ENCODE assay signal across 26 cellular contexts in the genomic region with DNA sequence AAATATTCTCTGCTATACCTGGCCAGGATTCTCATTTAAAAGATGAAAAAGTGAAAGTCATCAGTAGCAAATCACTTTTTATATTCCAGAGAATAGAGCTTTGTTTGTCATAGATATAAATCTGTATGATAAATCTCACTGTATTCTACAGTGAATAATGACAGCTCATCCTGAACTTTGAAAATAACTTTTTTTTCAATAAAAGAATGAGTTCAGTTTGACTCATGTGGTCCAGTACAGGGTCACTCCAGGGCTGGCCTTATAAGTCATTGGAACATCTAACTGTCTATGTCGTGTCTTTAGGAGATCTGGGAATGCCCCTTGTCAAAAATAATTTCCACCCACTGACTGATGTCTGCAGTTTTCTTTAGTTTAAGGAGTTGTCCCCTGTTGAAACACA. TPM values are rescaled to one million over a fixed set of nuclear protein-coding genes. Genes with fewer than 3 reads are reported as not detected.
DNase-seq lines count a peak whose midpoint lies in the region; TF ChIP-seq lines count a peak whose summit lies in the region.
"Had no signal": no experiment of that assay in that cellular context is flagged by ENCODE, and none has a peak within 500 bp of the region (broad histone marks: within the 10 kb centered on the region; RNA-seq: fewer than 3 reads in every experiment).

No MANE protein-coding gene starts in this region.

- DNase-seq in MCF 10A (ENCODE audit: unreplicated experiment) (no peak), breast epithelium (ENCODE audit: low spot score in 2 of 2) (no peak), RPMI7951 (ENCODE audit: low read depth) (peak; percentile 69), fibroblast of mammary gland (ENCODE audit: low read depth) (peak; percentile 85), stromal cell of bone marrow (ENCODE audit: low read depth) (peak; percentile 54), mesothelial cell of epicardium (ENCODE audit: low spot score in 2 of 2, unreplicated experiment in 2 of 2) (no peak)
- no peak for DNase-seq in activated CD8-positive, alpha-beta memory T cell treated with anti-CD3 and anti-CD28 coated beads for 24 hours
- no peak for DNase-seq in activated CD4-positive, alpha-beta T cell treated with anti-CD3 and anti-CD28 coated beads for 1 hour
- DNase-seq: activated CD4-positive, alpha-beta memory T cell treated with anti-CD3 and anti-CD28 coated beads, Interleukin-2, amount 10 ng/mL, durations not matched to agents 7 days and 5 days; BE2C; Caco-2; caudate nucleus; DND-41; H9; kidney glomerular epithelial cell; midbrain; NCI-H1105; NCI-H526 treated with DMSO at 0.1 percent for 48 hours; small intestine; stimulated activated CD4-positive, alpha-beta T cell treated with anti-CD3 and anti-CD28 coated beads, Interleukin-4, amount 100 ng/mL, for 24 hours; transverse colon had no signal

- H3K36me3 Mint-ChIP-seq in MCF 10A (ENCODE audit: insufficient read depth, unreplicated experiment) (peaks cover 11% of the 10 kb centered on the region), mesothelial cell of epicardium (no peaks in the 10 kb centered on the region)
- H3K36me3 Mint-ChIP-seq: natural killer cell treated with Interleukin-12 subunit alpha and Interleukin-12 subunit beta and Interleukin-15 and Interleukin-18, amount 100 ng/mL, for 72 hours; WTC11 had no signal

- peaks cover 0 to 3% of the 10 kb centered on the region in 2 donors for H3K4me1 ChIP-seq in breast epithelium
- H3K4me1 ChIP-seq: BE2C, Caco-2, transverse colon had no signal

- intact Hi-C loops in MCF 10A (cut with micrococcal nuclease), result no loop called here
- intact Hi-C loops in breast epithelium (cut with DNase I; ENCODE audit: low total_unique reads), result no loop called here

- H3K4me3 Mint-ChIP-seq in MCF 10A (ENCODE audit: unreplicated experiment) (no peak overlapping the region), mesothelial cell of epicardium (no peak overlapping the region)
- H3K4me3 Mint-ChIP-seq: activated CD4-positive, alpha-beta memory T cell treated with anti-CD3 and anti-CD28 coated beads, Interleukin-2, amount 10 ng/mL, durations not matched to agents 7 days and 5 days; H9; natural killer cell treated with Interleukin-12 subunit alpha and Interleukin-12 subunit beta and Interleukin-15 and Interleukin-18, amount 100 ng/mL, for 72 hours; stimulated activated naive CD8-positive, alpha-beta T cell treated with anti-CD3 and anti-CD28 coated beads, Interleukin-15, Interleukin-2, amounts not matched to agents 100 ng/mL and 50 ng/mL, for 24 hours; T-helper 2 cell treated with Interferon-gamma antibody and Interleukin-4, amounts not matched to agents 5 μg/mL and 100 μg/mL, for 36 hours; WTC11 had no signal

- POLR2A ChIA-PET in MCF 10A (lab: Yijun Ruan, JAX), result interaction anchor here (0.8 to 2.7 kb wide), 8 partner anchors 9 to 143 kb away, joined by 3 to 8 read pairs (median 6); no protein-coding TSS in a partner anchor

- CTCF ChIA-PET in MCF 10A (lab: Yijun Ruan, JAX), result interaction anchor here (0.6 to 1.1 kb wide), 6 partner anchors 8 to 417 kb away, joined by 3 to 4 read pairs (median 4); no protein-coding TSS in a partner anchor

- no peak for TF ChIP-seq CTCF in MCF 10A (IDR thresholded peaks at IDR 0.05; ENCODE audit: unreplicated experiment)
- TF ChIP-seq CTCF in breast epithelium (IDR thresholded peaks at IDR 0.05), result no peak
- no peak for TF ChIP-seq CTCF in fibroblast of mammary gland (conservative IDR thresholded peaks at IDR 0.05; ENCODE audit: control insufficient read depth, insufficient read depth, low read depth, low read length)
- TF ChIP-seq CTCF in mesothelial cell of epicardium (IDR thresholded peaks at IDR 0.05; ENCODE audit: unreplicated experiment), result no peak

- H3K27me3 Mint-ChIP-seq in MCF 10A (ENCODE audit: insufficient read depth, unreplicated experiment) (no peaks in the 10 kb centered on the region), mesothelial cell of epicardium (ENCODE audit: low read depth) (no peaks in the 10 kb centered on the region)
- H3K27me3 Mint-ChIP-seq: natural killer cell treated with Interleukin-12 subunit alpha and Interleukin-12 subunit beta and Interleukin-15 and Interleukin-18, amount 100 ng/mL, for 72 hours; stimulated activated naive CD8-positive, alpha-beta T cell treated with anti-CD3 and anti-CD28 coated beads, Interleukin-15, Interleukin-2, amounts not matched to agents 100 ng/mL and 50 ng/mL, for 24 hours had no signal

- H3K27ac Mint-ChIP-seq in MCF 10A (ENCODE audit: low read depth, unreplicated experiment) (peak overlapping the region; percentile 78), mesothelial cell of epicardium (no peak overlapping the region)
- H3K27ac Mint-ChIP-seq: activated CD4-positive, alpha-beta memory T cell treated with anti-CD3 and anti-CD28 coated beads, Interleukin-2, amount 10 ng/mL, durations not matched to agents 7 days and 5 days; H9; natural killer cell treated with Interleukin-12 subunit alpha and Interleukin-12 subunit beta and Interleukin-15 and Interleukin-18, amount 100 ng/mL, for 72 hours; stimulated activated naive CD8-positive, alpha-beta T cell treated with anti-CD3 and anti-CD28 coated beads, Interleukin-15, Interleukin-2, amounts not matched to agents 100 ng/mL and 50 ng/mL, for 24 hours; T-helper 2 cell treated with Interferon-gamma antibody and Interleukin-4, amounts not matched to agents 5 μg/mL and 100 μg/mL, for 36 hours; WTC11 had no signal

- TSS peak; percentile 42 for BruUV-seq in MCF 10A (replicated peaks; lab: Mats Ljungman, UMichigan)

- TF ChIP-seq POLR2A in breast epithelium (IDR thresholded peaks at IDR 0.05), result no peak

- H3K9me3 Mint-ChIP-seq in MCF 10A (ENCODE audit: unreplicated experiment) (peaks cover 7% of the 10 kb centered on the region), mesothelial cell of epicardium (no peaks in the 10 kb centered on the region)
- H3K9me3 Mint-ChIP-seq: activated CD4-positive, alpha-beta memory T cell treated with anti-CD3 and anti-CD28 coated beads, Interleukin-2, amount 10 ng/mL, durations not matched to agents 7 days and 5 days; H9; stimulated activated naive CD8-positive, alpha-beta T cell treated with anti-CD3 and anti-CD28 coated beads, Interleukin-15, Interleukin-2, amounts not matched to agents 100 ng/mL and 50 ng/mL, for 24 hours; T-helper 2 cell treated with Interferon-gamma antibody and Interleukin-4, amounts not matched to agents 5 μg/mL and 100 μg/mL, for 36 hours; WTC11 had no signal

- no peak overlapping the region for H3K4me3 ChIP-seq in breast epithelium
- no peak overlapping the region for H3K4me3 ChIP-seq in fibroblast of mammary gland (ENCODE audit: control insufficient read depth, low read depth, low read length)
- H3K4me3 ChIP-seq: transverse colon had no signal

- H3K9me3 ChIP-seq in breast epithelium, result no peaks in the 10 kb centered on the region
- H3K9me3 ChIP-seq: BE2C, Caco-2, transverse colon had no signal

- H3K36me3 ChIP-seq in breast epithelium, result no peaks in the 10 kb centered on the region
- H3K36me3 ChIP-seq: BE2C, transverse colon had no signal

- H3K27me3 ChIP-seq in breast epithelium, result no peaks in the 10 kb centered on the region
- H3K27me3 ChIP-seq: transverse colon had no signal

- peak overlapping the region in 1 of 2 donors; percentile 21 for H3K27ac ChIP-seq in breast epithelium
- H3K27ac ChIP-seq: 22Rv1, transverse colon had no signal

- H3K4me1 Mint-ChIP-seq in MCF 10A (ENCODE audit: insufficient read depth, unreplicated experiment), result peaks cover 46% of the 10 kb centered on the region
- no peaks in the 10 kb centered on the region for H3K4me1 Mint-ChIP-seq in mesothelial cell of epicardium

RNA-seq across cellular contexts. Expression of gene CXCL8, which starts 18.5 kb away (rescaled TPM):
- 17.0 and 36.2 TPM in 2 replicates for total RNA-seq in MCF 10A (2022)
- 10 to 100 TPM in 1 of 3 donors, 1 to 10 TPM in 1, under 1 TPM in 1; 0.64 to 33.7 (median 2.6) TPM for total RNA-seq in breast epithelium
- 66.9 and 79.5 TPM in 2 replicates for total RNA-seq in RPMI7951 (2014; rRNA removed; shearing (Covaris generic))
- total RNA-seq in mesothelial cell of epicardium, result 8.8 to 9.5 TPM (median 8.9 TPM) in 3 replicates
- total RNA-seq: H9, WTC11 had no signal

Comparison
In these comparisons a context has a peak if more than half of its experiments do, and no peak if none do; other contexts are left out.
1. DNase-seq: peak in RPMI7951 (single experiment), fibroblast of mammary gland (single experiment) and stromal cell of bone marrow (single experiment); none in MCF 10A (single experiment), breast epithelium (0 of 2), activated CD8-positive, alpha-beta memory T cell treated with anti-CD3 and anti-CD28 coated beads for 24 hours (single experiment), activated CD4-positive, alpha-beta T cell treated with anti-CD3 and anti-CD28 coated beads for 1 hour (single experiment) and mesothelial cell of epicardium (0 of 2).